Comparison of ENCODE assay signal across 32 cellular contexts in the genomic region with DNA sequence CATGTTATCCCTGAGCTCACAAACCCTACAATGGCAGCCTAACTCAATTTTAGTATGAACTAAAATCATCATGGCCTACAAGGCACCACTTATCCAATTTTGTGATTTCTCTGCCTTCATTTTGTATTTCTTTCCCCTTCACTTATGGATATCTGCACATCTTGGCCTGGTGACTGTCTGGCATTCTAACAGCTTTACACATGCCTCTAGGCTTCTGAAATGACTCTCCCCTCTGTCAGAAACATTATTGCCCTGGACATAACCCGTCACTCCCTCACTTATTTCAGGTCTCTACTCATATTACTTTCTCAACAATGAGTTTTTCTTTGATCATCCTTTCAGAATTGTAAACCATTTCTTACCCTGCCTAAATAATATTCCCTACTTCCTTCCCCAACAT.
"Had no signal": no experiment of that assay in that cellular context is flagged by ENCODE, and none has a peak within 500 bp of the region (broad histone marks: within the 10 kb centered on the region; RNA-seq: fewer than 3 reads in every experiment).

No MANE protein-coding gene starts in this region.

- H3K27ac Mint-ChIP-seq: activated CD4-positive, alpha-beta memory T cell treated with anti-CD3 and anti-CD28 coated beads, Interleukin-2, amount 10 ng/mL, durations not matched to agents 7 days and 5 days; activated CD4-positive, alpha-beta T cell treated with anti-CD3 and anti-CD28 coated beads, Interleukin-2, amount 10 ng/mL, durations not matched to agents 7 days and 5 days; activated naive CD4-positive, alpha-beta T cell treated with anti-CD3 and anti-CD28 coated beads, Interleukin-2, amount 50 U/mL, for 24 hours; activated T-helper 2 cell treated with anti-CD3 and anti-CD28 coated beads, Interferon-gamma antibody, Interleukin-2, Interleukin-4, amounts not matched to agents 10 μg/mL and 5 μg/mL and 100 μg/mL, durations not matched to agents 14 hours and 24 hours and 36 hours; brain; endodermal cell; mesothelial cell of epicardium; stimulated activated naive B cell treated with anti-CD40 and anti-IgM and Interleukin-4, amounts not matched to agents 10 μg/mL and 1 μg/mL and 100 μg/mL, for 72 hours; T-helper 17 cell had no signal

- H3K36me3 ChIP-seq: ascending aorta, sigmoid colon had no signal

- H3K27ac ChIP-seq: ascending aorta, cardiac muscle cell, parathyroid adenoma, psoas muscle, sigmoid colon, testis, transverse colon had no signal

- H3K4me3 Mint-ChIP-seq: activated CD4-positive, alpha-beta memory T cell treated with anti-CD3 and anti-CD28 coated beads, Interleukin-2, amount 10 ng/mL, durations not matched to agents 7 days and 5 days; activated CD4-positive, alpha-beta T cell treated with anti-CD3 and anti-CD28 coated beads, Interleukin-2, amount 10 ng/mL, durations not matched to agents 7 days and 5 days; activated naive CD4-positive, alpha-beta T cell treated with anti-CD3 and anti-CD28 coated beads, Interleukin-2, amount 50 U/mL, for 24 hours; activated T-cell treated with anti-CD3 and anti-CD28 coated beads, Interleukin-2, amount 50 U/mL, for 4 hours; brain; endodermal cell; mesothelial cell of epicardium; naive B cell; neural crest cell; stimulated activated naive B cell treated with anti-CD40 and anti-IgM and Interleukin-4, amounts not matched to agents 10 μg/mL and 1 μg/mL and 100 μg/mL, for 72 hours; T-helper 17 cell had no signal

- H3K9me3 ChIP-seq: ascending aorta, psoas muscle, sigmoid colon, testis, transverse colon had no signal

- H3K9me3 Mint-ChIP-seq: activated CD4-positive, alpha-beta memory T cell treated with anti-CD3 and anti-CD28 coated beads, Interleukin-2, amount 10 ng/mL, durations not matched to agents 7 days and 5 days; activated T-cell treated with anti-CD3 and anti-CD28 coated beads, Interleukin-2, amount 50 U/mL, for 4 hours; brain; endodermal cell; mesothelial cell of epicardium; naive B cell; neural crest cell; stimulated activated naive B cell treated with anti-CD40 and anti-IgM and Interleukin-4, amounts not matched to agents 10 μg/mL and 1 μg/mL and 100 μg/mL, for 72 hours had no signal

- ATAC-seq: esophagus mucosa; left colon; psoas muscle; stimulated activated naive B cell treated with anti-CD40 and anti-IgM and Interleukin-4, amounts not matched to agents 10 μg/mL and 1 μg/mL and 100 μg/mL, for 72 hours; T-helper 17 cell had no signal

- H3K4me1 ChIP-seq: ascending aorta, parathyroid adenoma, psoas muscle, sigmoid colon, testis, transverse colon had no signal

- DNase-seq: activated CD4-positive, alpha-beta memory T cell treated with anti-CD3 and anti-CD28 coated beads, Interleukin-2, amount 10 ng/mL, durations not matched to agents 7 days and 5 days; activated CD4-positive, alpha-beta T cell treated with anti-CD3 and anti-CD28 coated beads, Interleukin-2, amount 10 ng/mL, durations not matched to agents 7 days and 5 days; activated CD4-positive, CD25-positive, alpha-beta regulatory T cell treated with anti-CD3 and anti-CD28 coated beads, Interleukin-2, amount 50 U/mL, for 72 hours; activated T-cell treated with anti-CD3 and anti-CD28 coated beads, Interleukin-2, amount 50 U/mL, for 4 hours; cortex of kidney; endodermal cell; foreskin fibroblast; head of caudate nucleus; hippocampal formation; kidney; left colon; naive B cell; occipital lobe; psoas muscle; sigmoid colon; small intestine; stimulated activated CD4-positive, alpha-beta T cell treated with anti-CD3 and anti-CD28 coated beads, Interleukin-1b, Interleukin-23, amount 100 ng/mL, for 48 hours; stimulated activated CD4-positive, alpha-beta T cell treated with anti-CD3 and anti-CD28 coated beads, Interleukin-4, amount 100 ng/mL, for 4 hours; stimulated activated naive B cell treated with anti-CD40 and anti-IgM and Interleukin-4, amounts not matched to agents 10 μg/mL and 1 μg/mL and 100 μg/mL, for 72 hours; T-helper 17 cell; T1000; testis; transverse colon had no signal

- H3K4me3 ChIP-seq: ascending aorta, cardiac muscle cell, psoas muscle, sigmoid colon, testis, transverse colon had no signal

- H3K4me1 Mint-ChIP-seq: brain; endodermal cell; mesothelial cell of epicardium; naive B cell; neural crest cell; stimulated activated naive B cell treated with anti-CD40 and anti-IgM and Interleukin-4, amounts not matched to agents 10 μg/mL and 1 μg/mL and 100 μg/mL, for 72 hours had no signal

- H3K27me3 Mint-ChIP-seq: activated CD4-positive, alpha-beta memory T cell treated with anti-CD3 and anti-CD28 coated beads, Interleukin-2, amount 10 ng/mL, durations not matched to agents 7 days and 5 days; activated CD4-positive, alpha-beta T cell treated with anti-CD3 and anti-CD28 coated beads, Interleukin-2, amount 10 ng/mL, durations not matched to agents 7 days and 5 days; activated naive CD4-positive, alpha-beta T cell treated with anti-CD3 and anti-CD28 coated beads, Interleukin-2, amount 50 U/mL, for 24 hours; brain; naive B cell; stimulated activated naive B cell treated with anti-CD40 and anti-IgM and Interleukin-4, amounts not matched to agents 10 μg/mL and 1 μg/mL and 100 μg/mL, for 72 hours; T-helper 17 cell had no signal

- H3K27me3 ChIP-seq: ascending aorta, cardiac muscle cell, sigmoid colon, testis, transverse colon had no signal

- H3K36me3 Mint-ChIP-seq: activated naive CD4-positive, alpha-beta T cell treated with anti-CD3 and anti-CD28 coated beads, Interleukin-2, amount 50 U/mL, for 24 hours had no signal
